In genomic region chr20:34093895-34094294, GRCh38 we compare ENCODE assay signal across 19 cellular contexts. TPM values are rescaled to one million over a fixed set of nuclear protein-coding genes. Genes with fewer than 3 reads are reported as not detected.
DNase-seq lines count a peak whose midpoint lies in the region; ATAC-seq and TF ChIP-seq lines count a peak whose summit lies in the region.
"Had no signal": no experiment of that assay in that cellular context is flagged by ENCODE, and none has a peak within 500 bp of the region (broad histone marks: within the 10 kb centered on the region; RNA-seq: fewer than 3 reads in every experiment).

No MANE protein-coding gene starts in this region.

- POLR2A ChIA-PET in CD8-positive, alpha-beta T cell (lab: Charles Lee), result no interaction called here

- ATAC-seq in activated T-cell treated with anti-CD3 and anti-CD28 coated beads, Interleukin-2, amount 50 U/mL, for 72 hours (replicated peaks in 1 of 2), result no peak
- ATAC-seq in CD8-positive, alpha-beta T cell, result no peak
- no peak for ATAC-seq in T-helper 17 cell
- ATAC-seq in effector memory CD8-positive, alpha-beta T cell (replicated peaks), result no peak
- no peak for ATAC-seq in sciatic nerve

- TF ChIP-seq CTCF in CD8-positive, alpha-beta T cell (IDR thresholded peaks at IDR 0.05), result no peak

- intact Hi-C loops in CD8-positive, alpha-beta T cell (cut with DNase I, micrococcal nuclease), result no loop called here
- intact Hi-C loops in sciatic nerve (cut with DNase I), result no loop called here

- H3K9me3 Mint-ChIP-seq in activated T-cell treated with anti-CD3 and anti-CD28 coated beads, Interleukin-2, amount 50 U/mL, for 72 hours, result no peaks in the 10 kb centered on the region
- no peaks in the 10 kb centered on the region for H3K9me3 Mint-ChIP-seq in CD8-positive, alpha-beta T cell
- H3K9me3 Mint-ChIP-seq in effector memory CD8-positive, alpha-beta T cell, result no peaks in the 10 kb centered on the region
- H3K9me3 Mint-ChIP-seq: IgD-negative memory B cell had no signal

- H3K4me3 Mint-ChIP-seq in activated T-cell treated with anti-CD3 and anti-CD28 coated beads, Interleukin-2, amount 50 U/mL, for 72 hours, result no peak overlapping the region
- H3K4me3 Mint-ChIP-seq in CD8-positive, alpha-beta T cell, result no peak overlapping the region
- no peak overlapping the region for H3K4me3 Mint-ChIP-seq in T-helper 17 cell
- no peak overlapping the region for H3K4me3 Mint-ChIP-seq in effector memory CD8-positive, alpha-beta T cell
- H3K4me3 Mint-ChIP-seq: IgD-negative memory B cell had no signal

- no peaks in the 10 kb centered on the region for H3K4me1 ChIP-seq in CD8-positive, alpha-beta T cell (ENCODE audit: insufficient read depth, low read length)

- H3K36me3 Mint-ChIP-seq in activated T-cell treated with anti-CD3 and anti-CD28 coated beads, Interleukin-2, amount 50 U/mL, for 72 hours (ENCODE audit: insufficient read depth in 2 of 2), result peaks cover 18 to 57% of the 10 kb centered on the region in 2 donors
- H3K36me3 Mint-ChIP-seq in CD8-positive, alpha-beta T cell, result peaks cover 82% of the 10 kb centered on the region
- H3K36me3 Mint-ChIP-seq in T-helper 17 cell (ENCODE audit: low read depth), result peaks cover 4% of the 10 kb centered on the region
- peaks cover 96% of the 10 kb centered on the region for H3K36me3 Mint-ChIP-seq in effector memory CD8-positive, alpha-beta T cell (ENCODE audit: insufficient read depth)
- H3K36me3 Mint-ChIP-seq: IgD-negative memory B cell had no signal

- peaks cover 10% of the 10 kb centered on the region for H3K4me1 Mint-ChIP-seq in activated T-cell treated with anti-CD3 and anti-CD28 coated beads, Interleukin-2, amount 50 U/mL, for 72 hours (ENCODE audit: low read depth)
- peaks cover 9% of the 10 kb centered on the region for H3K4me1 Mint-ChIP-seq in CD8-positive, alpha-beta T cell (ENCODE audit: low read depth)
- peaks cover 11% of the 10 kb centered on the region for H3K4me1 Mint-ChIP-seq in T-helper 17 cell
- peaks cover 0 to 7% of the 10 kb centered on the region in 2 donors for H3K4me1 Mint-ChIP-seq in effector memory CD8-positive, alpha-beta T cell (ENCODE audit: low read depth in 2 of 2)

- peaks cover 64% of the 10 kb centered on the region for H3K36me3 ChIP-seq in CD8-positive, alpha-beta T cell (ENCODE audit: insufficient read depth, low read length)

- H3K27ac ChIP-seq in CD8-positive, alpha-beta T cell (ENCODE audit: low read depth, low read length), result no peak overlapping the region
- H3K27ac ChIP-seq: C4-2B had no signal

- DNase-seq in activated T-cell treated with anti-CD3 and anti-CD28 coated beads, Interleukin-2, amount 50 U/mL, for 72 hours, result no peak
- DNase-seq in activated T-cell treated with anti-CD3 and anti-CD28 coated beads for 4 hours, result no peak
- no peak for DNase-seq in CD8-positive, alpha-beta T cell
- no peak for DNase-seq in T-helper 17 cell
- no peak for DNase-seq in effector memory CD8-positive, alpha-beta T cell
- DNase-seq in NCI-H748 (lab: John Stamatoyannopoulos, UW; ENCODE audit: unreplicated experiment), result no peak
- no peak for DNase-seq in sciatic nerve (ENCODE audit: low spot score)
- DNase-seq in OCI-M1 (lab: John Stamatoyannopoulos, UW), result no peak
- DNase-seq: EL; GM23248; HCEC 1CT; NCI-H1105 treated with DMSO at 0.1 percent for 48 hours; NCI-H187; NCI-H226; NCI-H524 treated with DMSO at 0.1 percent for 48 hours; NK-92 treated with Interleukin-12 subunit alpha and Interleukin-12 subunit beta, amount 100 ng/mL, for 24 hours; RPMI8226 had no signal

- no peaks in the 10 kb centered on the region for H3K27me3 ChIP-seq in CD8-positive, alpha-beta T cell (ENCODE audit: insufficient read depth, low read length)

- H3K27ac Mint-ChIP-seq in activated T-cell treated with anti-CD3 and anti-CD28 coated beads, Interleukin-2, amount 50 U/mL, for 72 hours, result peak overlapping the region; percentile 85
- H3K27ac Mint-ChIP-seq in CD8-positive, alpha-beta T cell, result peak overlapping the region; percentile 14
- H3K27ac Mint-ChIP-seq in T-helper 17 cell, result peak overlapping the region; percentile 81
- H3K27ac Mint-ChIP-seq in effector memory CD8-positive, alpha-beta T cell, result peak overlapping the region; percentile 62 to 64

- no peaks in the 10 kb centered on the region for H3K27me3 Mint-ChIP-seq in activated T-cell treated with anti-CD3 and anti-CD28 coated beads, Interleukin-2, amount 50 U/mL, for 72 hours (ENCODE audit: low read depth)
- no peaks in the 10 kb centered on the region for H3K27me3 Mint-ChIP-seq in CD8-positive, alpha-beta T cell (ENCODE audit: low read depth)
- H3K27me3 Mint-ChIP-seq in T-helper 17 cell, result no peaks in the 10 kb centered on the region
- H3K27me3 Mint-ChIP-seq in effector memory CD8-positive, alpha-beta T cell, result no peaks in the 10 kb centered on the region
- H3K27me3 Mint-ChIP-seq: IgD-negative memory B cell had no signal

- CTCF ChIA-PET in CD8-positive, alpha-beta T cell (lab: Charles Lee), result no interaction called here

- H3K4me3 ChIP-seq in CD8-positive, alpha-beta T cell (ENCODE audit: low read depth, low read length), result no peak overlapping the region
- H3K4me3 ChIP-seq: GM23248 had no signal

- H3K9me3 ChIP-seq in CD8-positive, alpha-beta T cell (ENCODE audit: low read length), result no peaks in the 10 kb centered on the region
- no peaks in the 10 kb centered on the region for H3K9me3 ChIP-seq in T-helper 17 cell (ENCODE audit: control insufficient read depth, low read length, poor library complexity, severe bottlenecking)

RNA-seq across cellular contexts. Expression of gene EIF2S2, which starts 18.1 kb away (rescaled TPM):
- 100 to 1,000 TPM; 158 to 165 TPM for total RNA-seq in activated T-cell treated with anti-CD3 and anti-CD28 coated beads, Interleukin-2, amount 50 U/mL, for 72 hours
- 10 to 100 TPM; 19.4 to 19.6 TPM for total RNA-seq in CD8-positive, alpha-beta T cell
- total RNA-seq in T-helper 17 cell, result 10 to 100 TPM; 18.8 to 20.6 TPM
- 44.8 TPM for total RNA-seq in sciatic nerve

Comparison
In these comparisons a context has a peak if more than half of its experiments do, and no peak if none do; other contexts are left out.
1. H3K27ac Mint-ChIP-seq: peak in every context shown above with its lines; median percentile 85 in activated T-cell treated with anti-CD3 and anti-CD28 coated beads, Interleukin-2, amount 50 U/mL, for 72 hours; 81 in T-helper 17 cell; 63 in effector memory CD8-positive, alpha-beta T cell; 14 in CD8-positive, alpha-beta T cell.